9 cellular contexts compared by ENCODE assay signal in genomic region chr19:2291185-2291751, GRCh38. TPM values are rescaled to one million over a fixed set of nuclear protein-coding genes. Genes with fewer than 3 reads are reported as not detected.
A peak's percentile ranks its signal among the peaks of the same experiment; 100 is the strongest.
DNase-seq lines count a peak whose midpoint lies in the region; ATAC-seq, FAIRE-seq and TF ChIP-seq lines count a peak whose summit lies in the region.
"Had no signal": no experiment of that assay in that cellular context is flagged by ENCODE, and none has a peak within 500 bp of the region (broad histone marks: within the 10 kb centered on the region; RNA-seq: fewer than 3 reads in every experiment).

No MANE protein-coding gene starts in this region.

- H3K27me3 ChIP-seq in endothelial cell of umbilical vein (ENCODE audit: control insufficient read depth in 2 of 2, insufficient read depth in 2 of 2, low read length in 2 of 2), result peaks cover 43 to 56% of the 10 kb centered on the region in 2 experiments
- H3K27me3 ChIP-seq in rectal smooth muscle tissue (ENCODE audit: control insufficient read depth, insufficient read depth, low read length), result peaks cover 31% of the 10 kb centered on the region

- ATAC-seq in GM21529 (IDR thresholded peaks at IDR 0.05; ENCODE audit: unreplicated experiment) (no peak), esophagus mucosa (no peak)

- no peaks in the 10 kb centered on the region for H3K36me3 ChIP-seq in endothelial cell of umbilical vein (ENCODE audit: control insufficient read depth in 2 of 2, extremely low read depth in 1 of 2, insufficient read depth in 2 of 2, low read length in 2 of 2)
- H3K36me3 ChIP-seq in rectal smooth muscle tissue (ENCODE audit: control insufficient read depth, insufficient read depth, low read length), result no peaks in the 10 kb centered on the region

- no peak for TF ChIP-seq CTCF in LNCaP clone FGC (IDR thresholded peaks at IDR 0.05; ENCODE audit: control insufficient read depth, extremely low read depth, insufficient read depth)
- peak in 1 of 2 donors; percentile 8 for TF ChIP-seq CTCF in endothelial cell of umbilical vein (IDR thresholded peaks at IDR 0.05; ENCODE audit: extremely low read depth in 1 of 2, insufficient read depth in 1 of 2, low read depth in 1 of 2, low read length in 2 of 2)

- dilution Hi-C loops in endothelial cell of umbilical vein (cut with MboI; ENCODE audit: extremely low pct_ligation_motif_present, low sequenced_read_pairs), result no loop called here

- POLR2A ChIA-PET in endothelial cell of umbilical vein (lab: Charles Lee), result no interaction called here

- intact Hi-C loops in endothelial cell of umbilical vein (cut with micrococcal nuclease), result no loop called here

- no peak overlapping the region for H2AFZ ChIP-seq in endothelial cell of umbilical vein (ENCODE audit: low read depth, low read length)

- CTCF ChIA-PET in endothelial cell of umbilical vein (lab: Charles Lee), result interaction anchor here (0.9 to 2.0 kb wide), 2 partner anchors 11 to 30 kb away, joined by 4 to 7 read pairs; no protein-coding TSS in a partner anchor

- H3K9me3 ChIP-seq in endothelial cell of umbilical vein (replicated peaks; ENCODE audit: control insufficient read depth, insufficient read depth, low read length), result no peaks in the 10 kb centered on the region

- TF ChIP-seq POLR2A in endothelial cell of umbilical vein (IDR thresholded peaks at IDR 0.05; ENCODE audit: low read depth, low read length), result no peak

- H3K9me1 ChIP-seq in endothelial cell of umbilical vein (replicated peaks; ENCODE audit: control insufficient read depth, extremely low read depth, insufficient read depth, low read length), result no peaks in the 10 kb centered on the region

- H3K4me2 ChIP-seq in endothelial cell of umbilical vein (ENCODE audit: insufficient read depth, low read length), result no peak overlapping the region

- BruUV-seq in endothelial cell of umbilical vein (replicated peaks; lab: Mats Ljungman, UMichigan), result no TSS peak

- peaks cover 5% of the 10 kb centered on the region for H3K4me1 ChIP-seq in endothelial cell of umbilical vein (ENCODE audit: control insufficient read depth, extremely low read depth, insufficient read depth, low read length)
- H3K4me1 ChIP-seq in rectal smooth muscle tissue (ENCODE audit: control insufficient read depth, insufficient read depth, low read length), result peaks cover 5% of the 10 kb centered on the region

- DNase-seq in DMS53 (lab: John Stamatoyannopoulos, UW), result peak; percentile 87
- DNase-seq in LNCaP clone FGC (ENCODE audit: low read depth), result no peak
- peak; percentile 26 for DNase-seq in endothelial cell of umbilical vein (ENCODE audit: low read depth, low spot score)
- DNase-seq in DMS114 treated with DMSO at 0.1 percent for 48 hours (lab: John Stamatoyannopoulos, UW; ENCODE audit: unreplicated experiment), result no peak
- no peak for DNase-seq in NCI-H2029 (lab: John Stamatoyannopoulos, UW)
- DNase-seq: stimulated activated CD4-positive, alpha-beta T cell treated with anti-CD3 and anti-CD28 coated beads, Interleukin-12 subunit alpha, Interleukin-12 subunit beta, amount 100 ng/mL, for 4 hours had no signal

- H3K27ac ChIP-seq in endothelial cell of umbilical vein (ENCODE audit: insufficient read depth, low read depth, low read length), result no peak overlapping the region
- H3K27ac ChIP-seq in rectal smooth muscle tissue (ENCODE audit: low read depth, low read length), result no peak overlapping the region

- FAIRE-seq in endothelial cell of umbilical vein (lab: Jason Lieb, UNC), result no peak

- H3K9ac ChIP-seq in endothelial cell of umbilical vein (replicated peaks; ENCODE audit: extremely low read depth, insufficient read depth, low read length) (no peak overlapping the region), rectal smooth muscle tissue (ENCODE audit: low read length) (no peak overlapping the region)

- no peaks in the 10 kb centered on the region for H4K20me1 ChIP-seq in endothelial cell of umbilical vein (replicated peaks; ENCODE audit: control insufficient read depth, extremely low read depth, insufficient read depth, low read length)

- 0 out of 2 replicates have a peak overlapping the region, but pooled peaks have one; percentile 7 for H3K4me3 ChIP-seq in LNCaP clone FGC (ENCODE audit: low read depth, low read length)
- no peak overlapping the region for H3K4me3 ChIP-seq in endothelial cell of umbilical vein (replicated peaks in 1 of 3; ENCODE audit: insufficient read depth in 1 of 3, low read depth in 1 of 3, low read length in 3 of 3)
- H3K4me3 ChIP-seq in rectal smooth muscle tissue (ENCODE audit: low read length), result peak overlapping the region; percentile 62

- H3K79me2 ChIP-seq in endothelial cell of umbilical vein (ENCODE audit: control insufficient read depth, insufficient read depth, low read length), result no peaks in the 10 kb centered on the region

TF ChIP-seq in endothelial cell of umbilical vein, 7 proteins besides CTCF, POLR2A, EP300 and RAD21:
- TF ChIP-seq EZH2 (IDR thresholded peaks at IDR 0.05; ENCODE audit: borderline replicate concordance, low read depth, low read length, severe bottlenecking) (peak; percentile 89), MAX (IDR thresholded peaks at IDR 0.05; ENCODE audit: insufficient read depth, insufficient read length) (no peak)

RNA-seq across cellular contexts. Expression of gene PEAK3, which starts 9.3 kb away (rescaled TPM):
- not detected in 2 replicates for total RNA-seq in endothelial cell of umbilical vein
- 0.03 TPM in 1 of 2 replicates, not detected in the other for polyA plus RNA-seq in endothelial cell of umbilical vein
- not detected in 2 replicates for polyA plus RNA-seq in endothelial cell of umbilical vein (2011; cell fraction: cytosol; rRNA removed)
- polyA plus RNA-seq in endothelial cell of umbilical vein (2011; cell fraction: nucleus; rRNA removed), result not detected in 2 replicates
- polyA plus RNA-seq in endothelial cell of umbilical vein (2012), result not detected in 2 replicates
- polyA minus RNA-seq in endothelial cell of umbilical vein, result not detected in 2 replicates
- not detected for polyA minus RNA-seq in endothelial cell of umbilical vein (2011; cell fraction: cytosol; rRNA and poly(A)+ RNA removed)
- polyA minus RNA-seq in endothelial cell of umbilical vein (2011; cell fraction: nucleus; rRNA and poly(A)+ RNA removed), result not detected in 2 replicates
- 0.08 TPM for total RNA-seq in esophagus mucosa

RNA-seq across cellular contexts. Expression of gene LINGO3, which starts 16.7 kb away (rescaled TPM):
- not detected in 2 replicates for total RNA-seq in endothelial cell of umbilical vein
- polyA plus RNA-seq in endothelial cell of umbilical vein, result not detected in 2 replicates
- polyA plus RNA-seq in endothelial cell of umbilical vein (2011; cell fraction: cytosol; rRNA removed), result not detected in 2 replicates
- not detected in 2 replicates for polyA plus RNA-seq in endothelial cell of umbilical vein (2011; cell fraction: nucleus; rRNA removed)
- polyA plus RNA-seq in endothelial cell of umbilical vein (2012), result not detected in 2 replicates
- not detected in 2 replicates for polyA minus RNA-seq in endothelial cell of umbilical vein
- polyA minus RNA-seq in endothelial cell of umbilical vein (2011; cell fraction: cytosol; rRNA and poly(A)+ RNA removed), result not detected
- polyA minus RNA-seq in endothelial cell of umbilical vein (2011; cell fraction: nucleus; rRNA and poly(A)+ RNA removed), result not detected in 2 replicates
- total RNA-seq in esophagus mucosa, result not detected

RNA-seq across cellular contexts. Expression of gene JSRP1, which starts 35.1 kb away (rescaled TPM):
- total RNA-seq in endothelial cell of umbilical vein (not detected in 2 replicates), esophagus mucosa (not detected)
- not detected in 2 replicates for polyA plus RNA-seq in endothelial cell of umbilical vein
- not detected in 2 replicates for polyA plus RNA-seq in endothelial cell of umbilical vein (2011; cell fraction: cytosol; rRNA removed)
- not detected in 2 replicates for polyA plus RNA-seq in endothelial cell of umbilical vein (2011; cell fraction: nucleus; rRNA removed)
- 0.21 TPM in 1 of 2 replicates, not detected in the other for polyA plus RNA-seq in endothelial cell of umbilical vein (2012)
- not detected in 2 replicates for polyA minus RNA-seq in endothelial cell of umbilical vein
- polyA minus RNA-seq in endothelial cell of umbilical vein (2011; cell fraction: cytosol; rRNA and poly(A)+ RNA removed), result not detected
- not detected in 2 replicates for polyA minus RNA-seq in endothelial cell of umbilical vein (2011; cell fraction: nucleus; rRNA and poly(A)+ RNA removed)

RNA-seq across cellular contexts. Expression of gene LSM7, which starts 37.1 kb away (rescaled TPM):
- total RNA-seq in endothelial cell of umbilical vein, result 124 and 131 TPM in 2 replicates
- 673 and 777 TPM in 2 replicates for polyA plus RNA-seq in endothelial cell of umbilical vein
- polyA plus RNA-seq in endothelial cell of umbilical vein (2011; cell fraction: cytosol; rRNA removed), result 801 and 870 TPM in 2 replicates
- polyA plus RNA-seq in endothelial cell of umbilical vein (2011; cell fraction: nucleus; rRNA removed), result 195 and 232 TPM in 2 replicates
- 200 and 280 TPM in 2 replicates for polyA plus RNA-seq in endothelial cell of umbilical vein (2012)
- polyA minus RNA-seq in endothelial cell of umbilical vein, result 49.3 and 58.7 TPM in 2 replicates
- polyA minus RNA-seq in endothelial cell of umbilical vein (2011; cell fraction: cytosol; rRNA and poly(A)+ RNA removed), result 47.5 TPM
- polyA minus RNA-seq in endothelial cell of umbilical vein (2011; cell fraction: nucleus; rRNA and poly(A)+ RNA removed), result 17.0 and 26.4 TPM in 2 replicates
- 98.9 TPM for total RNA-seq in esophagus mucosa

RNA-seq across cellular contexts. Expression of gene SPPL2B, which starts 37.2 kb away (rescaled TPM):
- total RNA-seq in endothelial cell of umbilical vein (59.8 and 62.7 TPM in 2 replicates), esophagus mucosa (18.8 TPM)
- polyA plus RNA-seq in endothelial cell of umbilical vein, result 60.7 and 72.8 TPM in 2 replicates
- polyA plus RNA-seq in endothelial cell of umbilical vein (2011; cell fraction: cytosol; rRNA removed), result 15.3 and 22.6 TPM in 2 replicates
- polyA plus RNA-seq in endothelial cell of umbilical vein (2011; cell fraction: nucleus; rRNA removed), result 221 and 251 TPM in 2 replicates
- 37.3 and 49.5 TPM in 2 replicates for polyA plus RNA-seq in endothelial cell of umbilical vein (2012)
- 32.8 and 38.7 TPM in 2 replicates for polyA minus RNA-seq in endothelial cell of umbilical vein
- 19.5 TPM for polyA minus RNA-seq in endothelial cell of umbilical vein (2011; cell fraction: cytosol; rRNA and poly(A)+ RNA removed)
- 22.4 and 51.8 TPM in 2 replicates for polyA minus RNA-seq in endothelial cell of umbilical vein (2011; cell fraction: nucleus; rRNA and poly(A)+ RNA removed)

Comparison
In these comparisons a context has a peak if more than half of its experiments do, and no peak if none do; other contexts are left out.
1. DNase-seq: peak in DMS53 (single experiment) and endothelial cell of umbilical vein (single experiment); none in LNCaP clone FGC (single experiment), DMS114 treated with DMSO at 0.1 percent for 48 hours (single experiment) and NCI-H2029 (single experiment).
2. H3K4me3 ChIP-seq: peak in LNCaP clone FGC (single experiment) and rectal smooth muscle tissue (single experiment); none in endothelial cell of umbilical vein (0 of 3).